In genomic region chr4:93157984-93158383, GRCh38 we compare ENCODE assay signal across 14 cellular contexts.
A peak's percentile ranks its signal among the peaks of the same experiment; 100 is the strongest.
DNase-seq lines count a peak whose midpoint lies in the region; ATAC-seq, FAIRE-seq and TF ChIP-seq lines count a peak whose summit lies in the region.
"Had no signal": no experiment of that assay in that cellular context is flagged by ENCODE, and none has a peak within 500 bp of the region (broad histone marks: within the 10 kb centered on the region; RNA-seq: fewer than 3 reads in every experiment).

No MANE protein-coding gene starts in this region.

- no peak overlapping the region for H2AFZ ChIP-seq in OCI-LY7 (ENCODE audit: low read length)

- no peaks in the 10 kb centered on the region for H4K20me1 ChIP-seq in OCI-LY7 (ENCODE audit: insufficient read depth, low read length)

- H3K36me3 Mint-ChIP-seq in endothelial cell (ENCODE audit: low read depth, unreplicated experiment), result no peaks in the 10 kb centered on the region

- peaks cover 3% of the 10 kb centered on the region for H3K4me1 Mint-ChIP-seq in endothelial cell (ENCODE audit: unreplicated experiment)
- H3K4me1 Mint-ChIP-seq in stimulated activated naive CD8-positive, alpha-beta T cell treated with anti-CD3 and anti-CD28 coated beads, Interleukin-15, amount 100 ng/mL, for 72 hours, result no peaks in the 10 kb centered on the region

- no peak overlapping the region for H3K4me2 ChIP-seq in OCI-LY7 (ENCODE audit: low read length)

- no peak overlapping the region for H3K4me3 ChIP-seq in OCI-LY7 (ENCODE audit: low read depth, low read length, poor library complexity, severe bottlenecking)
- H3K4me3 ChIP-seq: lower lobe of right lung, uterus had no signal

- no peaks in the 10 kb centered on the region for H3K9me2 ChIP-seq in OCI-LY7 (ENCODE audit: insufficient read depth, low read length)

- DNase-seq in GM12892 (ENCODE audit: insufficient read length) (no peak), OCI-LY7 (ENCODE audit: low spot score) (no peak), endothelial cell (ENCODE audit: low spot score) (no peak), AG20443 (ENCODE audit: low spot score) (no peak), NCI-H1105 (lab: John Stamatoyannopoulos, UW) (no peak), dermis blood vessel endothelial cell (no peak)
- DNase-seq in stimulated activated naive CD8-positive, alpha-beta T cell treated with anti-CD3 and anti-CD28 coated beads, Interleukin-15, amount 100 ng/mL, for 72 hours, result no peak
- DNase-seq: activated effector memory CD4-positive, alpha-beta T cell treated with anti-CD3 and anti-CD28 coated beads, Interleukin-2, amount 50 U/mL, for 16 hours; effector CD4-positive, alpha-beta T cell; lower lobe of right lung; stimulated activated naive CD4-positive, alpha-beta T cell treated with Interleukin-2 at 50 U/mL for 16 hours; uterus had no signal

- no peaks in the 10 kb centered on the region for H3K9me3 Mint-ChIP-seq in endothelial cell (ENCODE audit: unreplicated experiment)
- peaks cover 0 to 12% of the 10 kb centered on the region in 2 donors for H3K9me3 Mint-ChIP-seq in stimulated activated naive CD8-positive, alpha-beta T cell treated with anti-CD3 and anti-CD28 coated beads, Interleukin-15, amount 100 ng/mL, for 72 hours

- no peak overlapping the region for H3K27ac Mint-ChIP-seq in endothelial cell (ENCODE audit: unreplicated experiment)
- H3K27ac Mint-ChIP-seq in stimulated activated naive CD8-positive, alpha-beta T cell treated with anti-CD3 and anti-CD28 coated beads, Interleukin-15, amount 100 ng/mL, for 72 hours, result no peak overlapping the region

- H3K27ac ChIP-seq in 22Rv1 (no peak overlapping the region), OCI-LY7 (ENCODE audit: low read depth, low read length, poor library complexity, severe bottlenecking) (no peak overlapping the region)
- H3K27ac ChIP-seq: lower lobe of right lung, neutrophil, uterus had no signal

- H3K79me2 ChIP-seq in OCI-LY7 (ENCODE audit: insufficient read depth, low read depth, low read length), result no peaks in the 10 kb centered on the region

- H3K4me1 ChIP-seq in OCI-LY7 (ENCODE audit: insufficient read depth, low read length, poor library complexity, severe bottlenecking), result no peaks in the 10 kb centered on the region
- H3K4me1 ChIP-seq: lower lobe of right lung, uterus had no signal

- no peaks in the 10 kb centered on the region for H3K27me3 Mint-ChIP-seq in endothelial cell (ENCODE audit: unreplicated experiment)
- no peaks in the 10 kb centered on the region for H3K27me3 Mint-ChIP-seq in stimulated activated naive CD8-positive, alpha-beta T cell treated with anti-CD3 and anti-CD28 coated beads, Interleukin-15, amount 100 ng/mL, for 72 hours

- no peaks in the 10 kb centered on the region for H3K36me3 ChIP-seq in OCI-LY7 (ENCODE audit: insufficient read depth, low read length)
- H3K36me3 ChIP-seq: lower lobe of right lung, neutrophil, uterus had no signal

- TF ChIP-seq CTCF in 22Rv1 (IDR thresholded peaks at IDR 0.05) (peak; percentile 14; the same call in 1 of the 2 replicates), OCI-LY7 (conservative IDR thresholded peaks at IDR 0.05; ENCODE audit: low read length) (0 out of 2 replicates have a peak, but pooled peaks have one; percentile 26), endothelial cell (IDR thresholded peaks at IDR 0.05; ENCODE audit: unreplicated experiment) (peak; percentile 50)

- H3K9me3 ChIP-seq in OCI-LY7 (ENCODE audit: low read length), result no peaks in the 10 kb centered on the region
- H3K9me3 ChIP-seq: lower lobe of right lung, neutrophil, uterus had no signal

- POLR2A ChIA-PET in OCI-LY7 (lab: Charles Lee), result no interaction called here

- FAIRE-seq in GM12892 (lab: Jason Lieb, UNC), result peak; percentile 86

- CTCF ChIA-PET in OCI-LY7 (lab: Charles Lee; ENCODE audit: unreplicated experiment), result no interaction called here

- no peak overlapping the region for H3K4me3 Mint-ChIP-seq in endothelial cell (ENCODE audit: unreplicated experiment)
- no peak overlapping the region for H3K4me3 Mint-ChIP-seq in stimulated activated naive CD8-positive, alpha-beta T cell treated with anti-CD3 and anti-CD28 coated beads, Interleukin-15, amount 100 ng/mL, for 72 hours

- no peak for ATAC-seq in stimulated activated naive CD8-positive, alpha-beta T cell treated with anti-CD3 and anti-CD28 coated beads, Interleukin-15, amount 100 ng/mL, for 72 hours
- ATAC-seq: lower lobe of right lung had no signal

- BruUV-seq in OCI-LY7 (replicated peaks; lab: Mats Ljungman, UMichigan), result no TSS peak

- intact Hi-C loops in OCI-LY7 (cut with micrococcal nuclease; ENCODE audit: unreplicated experiment), result no loop called here

- no peak for TF ChIP-seq POLR2A in GM12892 (IDR thresholded peaks at IDR 0.05; ENCODE audit: low read depth, low read length)
